ENCODE assay signal across 12 cellular contexts in the genomic region with DNA sequence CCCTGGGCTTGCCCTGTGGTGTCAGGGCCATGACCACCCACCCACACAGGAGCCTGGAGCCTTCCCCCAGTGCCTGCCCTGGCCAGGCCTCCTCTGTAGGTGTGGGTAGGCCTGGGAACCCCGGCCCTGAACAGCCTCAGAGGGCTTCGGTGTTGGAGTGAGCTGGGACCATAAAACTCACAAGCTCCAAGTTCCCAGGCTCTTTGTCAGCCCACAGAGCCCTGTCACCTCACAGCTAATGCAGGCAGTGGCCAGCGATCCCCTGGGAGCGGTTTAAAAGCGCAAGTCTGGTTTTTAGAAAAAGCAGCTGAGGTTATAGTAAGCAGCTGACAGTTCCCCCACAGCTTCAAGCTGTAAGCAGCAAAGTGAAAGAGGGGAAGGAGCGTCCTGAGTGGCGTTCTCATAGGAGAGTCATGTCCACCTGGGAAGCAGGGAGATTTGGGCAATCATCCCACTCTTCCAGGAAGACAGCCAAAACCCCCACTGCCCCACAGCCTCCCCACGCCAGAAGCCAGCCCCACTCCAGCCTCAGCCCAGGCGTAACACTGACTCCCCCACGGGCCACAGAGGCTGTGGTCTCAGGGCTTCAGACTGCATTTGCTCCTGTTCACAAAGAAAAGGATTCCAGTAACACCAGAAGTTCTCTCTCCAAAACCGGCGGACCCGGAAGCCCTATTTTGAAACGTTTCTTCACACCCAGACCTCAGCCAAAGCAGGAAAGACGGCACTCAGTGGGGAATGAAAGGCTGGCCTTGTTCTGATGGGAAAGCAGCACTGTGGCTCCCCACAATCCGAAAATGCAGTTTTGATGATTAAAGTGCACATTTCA. TPM values are rescaled to one million over a fixed set of nuclear protein-coding genes. Genes with fewer than 3 reads are reported as not detected.
A peak's percentile ranks its signal among the peaks of the same experiment; 100 is the strongest.
DNase-seq lines count a peak whose midpoint lies in the region; ATAC-seq and TF ChIP-seq lines count a peak whose summit lies in the region.
"Had no signal": no experiment of that assay in that cellular context is flagged by ENCODE, and none has a peak within 500 bp of the region (broad histone marks: within the 10 kb centered on the region; RNA-seq: fewer than 3 reads in every experiment).

No MANE protein-coding gene starts in this region.

- H3K79me2 ChIP-seq in GM23338 (replicated peaks; ENCODE audit: insufficient read depth): no peaks in the 10 kb centered on the region

- no peaks in the 10 kb centered on the region for H4K20me1 ChIP-seq in GM23338 (replicated peaks; ENCODE audit: insufficient read depth)

- H3K36me3 Mint-ChIP-seq in GM23338 (ENCODE audit: low read depth): no peaks in the 10 kb centered on the region; the same call in 2 of the 3 replicates
- H3K36me3 Mint-ChIP-seq: activated naive CD8-positive, alpha-beta T cell treated with anti-CD3 and anti-CD28 coated beads, Interleukin-2, amount 10 ng/mL, durations not matched to agents 7 days and 5 days had no signal

- H3K27ac ChIP-seq in GM23338 (ENCODE audit: low read depth) (no peak overlapping the region), skeletal muscle tissue (ENCODE audit: low read depth, low read length) (peak overlapping the region; percentile 74)

- H3K9me3 ChIP-seq in iPS-15b (ENCODE audit: control insufficient read depth, insufficient read depth, low read length): no peaks in the 10 kb centered on the region
- H3K9me3 ChIP-seq in skeletal muscle tissue (ENCODE audit: control insufficient read depth in 3 of 3, low read length in 3 of 3): peaks cover 0 to 6% (median 3%) of the 10 kb centered on the region in 3 donors

- in situ Hi-C loops in astrocyte of the spinal cord (cut with HindIII; ENCODE audit: low sequenced_read_pairs): no loop called here

- H3K4me3 ChIP-seq in GM23338 (no peak overlapping the region), astrocyte of the spinal cord (ENCODE audit: low read depth, low read length) (no peak overlapping the region), iPS-15b (ENCODE audit: low read depth, low read length) (no peak overlapping the region), skeletal muscle tissue (ENCODE audit: low read length in 3 of 3) (no peak overlapping the region)

- no peaks in the 10 kb centered on the region for H3K9me2 ChIP-seq in GM23338 (ENCODE audit: insufficient read depth)

- H3F3A ChIP-seq in GM23338 (replicated peaks; ENCODE audit: low read depth): no peaks in the 10 kb centered on the region

- DNase-seq in GM23338 (ENCODE audit: low spot score) (no peak), astrocyte of the spinal cord (ENCODE audit: low read depth, low spot score) (peak; percentile 50), T-helper 9 cell (no peak)
- no peak for DNase-seq in activated CD4-positive, alpha-beta T cell treated with anti-CD3 and anti-CD28 coated beads, Interleukin-2, amount 50 U/mL, for 4 hours
- no peak for DNase-seq in stimulated activated CD4-positive, alpha-beta T cell treated with anti-CD3 and anti-CD28 coated beads, Interleukin-15, amount 100 ng/mL, for 24 hours
- DNase-seq: activated naive CD8-positive, alpha-beta T cell treated with anti-CD3 and anti-CD28 coated beads, Interleukin-2, amount 10 ng/mL, durations not matched to agents 7 days and 5 days; DMS79 treated with DMSO at 0.1 percent for 48 hours; NCI-H510A; stimulated activated naive CD4-positive, alpha-beta T cell treated with Interleukin-2 at 50 U/mL for 16 hours had no signal

- H3K4me1 ChIP-seq in GM23338 (ENCODE audit: insufficient read depth) (peaks cover 14% of the 10 kb centered on the region), iPS-15b (ENCODE audit: control insufficient read depth, insufficient read depth, low read length) (peaks cover 13% of the 10 kb centered on the region), skeletal muscle tissue (ENCODE audit: control insufficient read depth in 3 of 3, insufficient read depth in 3 of 3, low read length in 3 of 3) (peaks cover 0 to 8% (median 5%) of the 10 kb centered on the region in 3 donors)

- H3K36me3 ChIP-seq in GM23338 (ENCODE audit: insufficient read depth) (no peaks in the 10 kb centered on the region), iPS-15b (ENCODE audit: control insufficient read depth, insufficient read depth, low read length) (no peaks in the 10 kb centered on the region), skeletal muscle tissue (ENCODE audit: control insufficient read depth in 3 of 3, insufficient read depth in 3 of 3, low read length in 3 of 3) (no peaks in the 10 kb centered on the region)

- H3K9ac ChIP-seq in iPS-15b (ENCODE audit: low read depth, low read length) (peak overlapping the region; percentile 16), skeletal muscle tissue (ENCODE audit: low read depth in 1 of 3, low read length in 3 of 3) (peak overlapping the region; percentile 45 to 57 (median 50))

- peak; percentile 82 for ATAC-seq in GM23338
- ATAC-seq in HG03095 (IDR thresholded peaks at IDR 0.05; ENCODE audit: unreplicated experiment): no peak

- H3K27ac Mint-ChIP-seq in GM23338: peak overlapping the region; percentile 19; the same call in 1 of the 2 replicates
- H3K27ac Mint-ChIP-seq: activated naive CD8-positive, alpha-beta T cell treated with anti-CD3 and anti-CD28 coated beads, Interleukin-2, amount 10 ng/mL, durations not matched to agents 7 days and 5 days had no signal

- peaks cover 15% of the 10 kb centered on the region for H3K27me3 Mint-ChIP-seq in GM23338 (ENCODE audit: insufficient read depth, low read depth, poor library complexity)

- peaks cover 6% of the 10 kb centered on the region; the same call in 2 of the 3 replicates for H3K9me3 Mint-ChIP-seq in GM23338

- TF ChIP-seq CTCF in GM23338 (conservative IDR thresholded peaks at IDR 0.05; ENCODE audit: low read depth in 2 of 2) (no peak), astrocyte of the spinal cord (IDR thresholded peaks at IDR 0.05; ENCODE audit: low read depth, low read length) (no peak)

- peak overlapping the region; percentile 89 for H2AFZ ChIP-seq in GM23338

- 0 out of 3 replicates have a peak overlapping the region, but pooled peaks have one; percentile 23 for H3K4me3 Mint-ChIP-seq in GM23338
- H3K4me3 Mint-ChIP-seq: activated naive CD8-positive, alpha-beta T cell treated with anti-CD3 and anti-CD28 coated beads, Interleukin-2, amount 10 ng/mL, durations not matched to agents 7 days and 5 days had no signal

- H3K27me3 ChIP-seq in GM23338 (ENCODE audit: insufficient read depth) (no peaks in the 10 kb centered on the region), iPS-15b (ENCODE audit: control insufficient read depth, insufficient read depth, low read length) (peaks cover 3% of the 10 kb centered on the region), skeletal muscle tissue (ENCODE audit: control insufficient read depth in 3 of 3, insufficient read depth in 3 of 3, low read length in 3 of 3) (no peaks in the 10 kb centered on the region)

- H3K4me1 Mint-ChIP-seq in GM23338: peaks cover 34% of the 10 kb centered on the region
- H3K4me1 Mint-ChIP-seq: activated naive CD8-positive, alpha-beta T cell treated with anti-CD3 and anti-CD28 coated beads, Interleukin-2, amount 10 ng/mL, durations not matched to agents 7 days and 5 days had no signal

- H3K4me2 ChIP-seq in GM23338: peak overlapping the region; percentile 38; the same call in 1 of the 2 replicates

TF ChIP-seq in GM23338, 12 proteins besides CTCF, POLR2A, EP300 and RAD21 (continues in another document):
- TF ChIP-seq, protein P1, sequence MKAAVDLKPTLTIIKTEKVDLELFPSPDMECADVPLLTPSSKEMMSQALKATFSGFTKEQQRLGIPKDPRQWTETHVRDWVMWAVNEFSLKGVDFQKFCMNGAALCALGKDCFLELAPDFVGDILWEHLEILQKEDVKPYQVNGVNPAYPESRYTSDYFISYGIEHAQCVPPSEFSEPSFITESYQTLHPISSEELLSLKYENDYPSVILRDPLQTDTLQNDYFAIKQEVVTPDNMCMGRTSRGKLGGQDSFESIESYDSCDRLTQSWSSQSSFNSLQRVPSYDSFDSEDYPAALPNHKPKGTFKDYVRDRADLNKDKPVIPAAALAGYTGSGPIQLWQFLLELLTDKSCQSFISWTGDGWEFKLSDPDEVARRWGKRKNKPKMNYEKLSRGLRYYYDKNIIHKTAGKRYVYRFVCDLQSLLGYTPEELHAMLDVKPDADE (IDR thresholded peaks at IDR 0.05): no peak
- TF ChIP-seq JUNB (IDR thresholded peaks at IDR 0.05; ENCODE audit: unreplicated experiment) (no peak), STAT1 (IDR thresholded peaks at IDR 0.05; ENCODE audit: unreplicated experiment) (no peak), NANOG (IDR thresholded peaks at IDR 0.05; ENCODE audit: borderline replicate concordance) (no peak)
- TF ChIP-seq, protein P2, sequence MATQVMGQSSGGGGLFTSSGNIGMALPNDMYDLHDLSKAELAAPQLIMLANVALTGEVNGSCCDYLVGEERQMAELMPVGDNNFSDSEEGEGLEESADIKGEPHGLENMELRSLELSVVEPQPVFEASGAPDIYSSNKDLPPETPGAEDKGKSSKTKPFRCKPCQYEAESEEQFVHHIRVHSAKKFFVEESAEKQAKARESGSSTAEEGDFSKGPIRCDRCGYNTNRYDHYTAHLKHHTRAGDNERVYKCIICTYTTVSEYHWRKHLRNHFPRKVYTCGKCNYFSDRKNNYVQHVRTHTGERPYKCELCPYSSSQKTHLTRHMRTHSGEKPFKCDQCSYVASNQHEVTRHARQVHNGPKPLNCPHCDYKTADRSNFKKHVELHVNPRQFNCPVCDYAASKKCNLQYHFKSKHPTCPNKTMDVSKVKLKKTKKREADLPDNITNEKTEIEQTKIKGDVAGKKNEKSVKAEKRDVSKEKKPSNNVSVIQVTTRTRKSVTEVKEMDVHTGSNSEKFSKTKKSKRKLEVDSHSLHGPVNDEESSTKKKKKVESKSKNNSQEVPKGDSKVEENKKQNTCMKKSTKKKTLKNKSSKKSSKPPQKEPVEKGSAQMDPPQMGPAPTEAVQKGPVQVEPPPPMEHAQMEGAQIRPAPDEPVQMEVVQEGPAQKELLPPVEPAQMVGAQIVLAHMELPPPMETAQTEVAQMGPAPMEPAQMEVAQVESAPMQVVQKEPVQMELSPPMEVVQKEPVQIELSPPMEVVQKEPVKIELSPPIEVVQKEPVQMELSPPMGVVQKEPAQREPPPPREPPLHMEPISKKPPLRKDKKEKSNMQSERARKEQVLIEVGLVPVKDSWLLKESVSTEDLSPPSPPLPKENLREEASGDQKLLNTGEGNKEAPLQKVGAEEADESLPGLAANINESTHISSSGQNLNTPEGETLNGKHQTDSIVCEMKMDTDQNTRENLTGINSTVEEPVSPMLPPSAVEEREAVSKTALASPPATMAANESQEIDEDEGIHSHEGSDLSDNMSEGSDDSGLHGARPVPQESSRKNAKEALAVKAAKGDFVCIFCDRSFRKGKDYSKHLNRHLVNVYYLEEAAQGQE (IDR thresholded peaks at IDR 0.05; ENCODE audit: unreplicated experiment): no peak

RNA-seq across cellular contexts. Expression of a gene that starts 34.3 kb away (rescaled TPM):
- 0.10 and 0.27 TPM in 2 replicates for total RNA-seq in GM23338 (2014; rRNA removed; shearing (Covaris generic))
- polyA plus RNA-seq in GM23338 (2016; fragmentation: Nextera tagmentation; extraction: Ambion mirVana): 0.13 and 0.21 TPM in 2 replicates
- total RNA-seq in skeletal muscle tissue: 1.6 TPM
- total RNA-seq: activated naive CD8-positive, alpha-beta T cell treated with anti-CD3 and anti-CD28 coated beads, Interleukin-2, amount 10 ng/mL, durations not matched to agents 7 days and 5 days had no signal
